In the genomic region with DNA sequence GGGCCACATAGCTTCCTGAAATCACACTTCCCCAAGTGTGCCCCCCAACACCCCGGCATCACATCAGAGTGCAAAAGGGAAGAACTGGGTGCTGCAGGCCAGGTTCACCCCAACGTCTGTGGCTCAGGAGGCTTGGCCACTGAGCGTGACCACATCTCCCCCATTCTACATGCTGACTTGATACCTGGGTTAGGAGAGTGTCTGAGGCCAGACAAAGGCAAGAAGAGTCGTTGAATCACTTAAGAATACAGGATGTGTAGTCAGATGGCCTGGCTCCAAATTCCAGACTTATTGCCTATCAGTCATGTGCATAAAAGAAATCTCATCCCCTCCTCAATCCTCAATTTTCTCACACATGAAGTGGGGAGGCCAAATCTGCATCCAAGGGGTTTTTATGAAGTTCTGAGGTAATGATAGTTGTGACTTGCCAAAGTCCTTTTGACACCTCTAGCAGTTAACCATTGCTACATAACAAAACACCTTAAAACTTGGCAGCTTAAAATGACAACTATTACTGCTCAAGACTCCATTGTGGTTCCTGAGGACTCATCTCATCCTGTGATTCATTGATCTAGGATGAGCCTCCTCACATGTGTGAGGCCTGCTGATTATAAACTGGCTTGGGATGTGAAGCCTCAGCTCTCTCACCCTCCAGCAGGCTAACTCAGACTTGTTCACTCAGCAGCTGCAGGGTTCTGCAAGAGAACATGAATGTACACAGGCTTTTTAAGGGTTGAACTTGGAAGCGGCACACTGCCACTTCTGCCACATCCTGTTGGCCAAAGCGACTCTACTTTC, we compare ENCODE assay signal across 9 cellular contexts.
DNase-seq lines count a peak whose midpoint lies in the region; ATAC-seq and TF ChIP-seq lines count a peak whose summit lies in the region.
"Had no signal": no experiment of that assay in that cellular context is flagged by ENCODE, and none has a peak within 500 bp of the region (broad histone marks: within the 10 kb centered on the region; RNA-seq: fewer than 3 reads in every experiment).

No MANE protein-coding gene starts in this region.

- no peak overlapping the region for H3K27ac Mint-ChIP-seq in activated CD4-positive, alpha-beta memory T cell treated with anti-CD3 and anti-CD28 coated beads for 36 hours
- H3K27ac Mint-ChIP-seq in activated CD4-positive, alpha-beta memory T cell treated with anti-CD3 and anti-CD28 coated beads, Interleukin-2, amount 10 ng/mL, durations not matched to agents 7 days and 5 days: no peak overlapping the region
- H3K27ac Mint-ChIP-seq in endodermal cell: no peak overlapping the region

- peaks cover 21% of the 10 kb centered on the region for H3K9me3 ChIP-seq in endodermal cell (ENCODE audit: control insufficient read depth, low read length)
- H3K9me3 ChIP-seq in sigmoid colon: no peaks in the 10 kb centered on the region
- H3K9me3 ChIP-seq in A673 (ENCODE audit: low read depth, low read length, poor library complexity, severe bottlenecking): peaks cover 5% of the 10 kb centered on the region
- peaks cover 2% of the 10 kb centered on the region for H3K9me3 ChIP-seq in aorta (ENCODE audit: control insufficient read depth, low read length)

- H3K9me3 Mint-ChIP-seq in activated CD4-positive, alpha-beta memory T cell treated with anti-CD3 and anti-CD28 coated beads for 36 hours: peaks cover 11% of the 10 kb centered on the region
- H3K9me3 Mint-ChIP-seq in activated CD4-positive, alpha-beta memory T cell treated with anti-CD3 and anti-CD28 coated beads, Interleukin-2, amount 10 ng/mL, durations not matched to agents 7 days and 5 days: peaks cover 11% of the 10 kb centered on the region
- H3K9me3 Mint-ChIP-seq in endodermal cell: peaks cover 17% of the 10 kb centered on the region

- H3K27ac ChIP-seq in endodermal cell (ENCODE audit: low read depth, low read length): no peak overlapping the region
- peak overlapping the region in 2 of 4 donors; percentile 55 to 70 for H3K27ac ChIP-seq in sigmoid colon
- H3K27ac ChIP-seq in A673 (ENCODE audit: low read depth, low read length, poor library complexity, severe bottlenecking): no peak overlapping the region
- no peak overlapping the region for H3K27ac ChIP-seq in aorta (ENCODE audit: low read depth in 1 of 2, low read length in 2 of 2)

- peak; percentile 50 for DNase-seq in activated CD4-positive, alpha-beta memory T cell treated with anti-CD3 and anti-CD28 coated beads for 36 hours
- no peak for DNase-seq in activated CD4-positive, alpha-beta memory T cell treated with anti-CD3 and anti-CD28 coated beads, Interleukin-2, amount 10 ng/mL, durations not matched to agents 7 days and 5 days
- DNase-seq in LHCN-M2 (ENCODE audit: low read depth): peak; percentile 94
- peak; percentile 32 for DNase-seq in endodermal cell
- DNase-seq in sigmoid colon: peak; percentile 44
- DNase-seq in A673 (ENCODE audit: low spot score): no peak
- no peak for DNase-seq in aorta
- DNase-seq in DMS114 treated with DMSO at 0.1 percent for 48 hours (lab: John Stamatoyannopoulos, UW; ENCODE audit: unreplicated experiment): no peak
- DNase-seq: stimulated activated naive CD4-positive, alpha-beta T cell had no signal

- no peak for TF ChIP-seq CTCF in endodermal cell (conservative IDR thresholded peaks at IDR 0.05)
- TF ChIP-seq CTCF in sigmoid colon (IDR thresholded peaks at IDR 0.05): no peak
- no peak for TF ChIP-seq CTCF in A673 (conservative IDR thresholded peaks at IDR 0.05; ENCODE audit: low read depth, low read length)

- BruUV-seq in A673 (replicated peaks; lab: Mats Ljungman, UMichigan): no TSS peak

- no peak for ATAC-seq in aorta (ENCODE audit: low FRiP score)

- H3K36me3 ChIP-seq in endodermal cell (ENCODE audit: control insufficient read depth, insufficient read depth, low read length) (no peaks in the 10 kb centered on the region), sigmoid colon (no peaks in the 10 kb centered on the region), A673 (ENCODE audit: insufficient read depth, low read length, poor library complexity, severe bottlenecking) (no peaks in the 10 kb centered on the region), aorta (ENCODE audit: control insufficient read depth in 1 of 2, insufficient read depth in 2 of 2, low read length in 1 of 2) (no peaks in the 10 kb centered on the region)

- peaks cover 20% of the 10 kb centered on the region for H3K4me1 Mint-ChIP-seq in activated CD4-positive, alpha-beta memory T cell treated with anti-CD3 and anti-CD28 coated beads for 36 hours (ENCODE audit: low read depth)
- peaks cover 14% of the 10 kb centered on the region for H3K4me1 Mint-ChIP-seq in activated CD4-positive, alpha-beta memory T cell treated with anti-CD3 and anti-CD28 coated beads, Interleukin-2, amount 10 ng/mL, durations not matched to agents 7 days and 5 days
- no peaks in the 10 kb centered on the region for H3K4me1 Mint-ChIP-seq in endodermal cell

- no peak overlapping the region for H3K4me3 ChIP-seq in endodermal cell (ENCODE audit: low read length)
- no peak overlapping the region for H3K4me3 ChIP-seq in sigmoid colon
- H3K4me3 ChIP-seq in A673 (ENCODE audit: low read depth, low read length, poor library complexity, severe bottlenecking): no peak overlapping the region
- no peak overlapping the region for H3K4me3 ChIP-seq in aorta (ENCODE audit: low read length in 2 of 2)

- POLR2A ChIA-PET in activated CD4-positive, alpha-beta memory T cell treated with anti-CD3 and anti-CD28 coated beads for 36 hours (lab: Charles Lee): interaction anchor here (0.6 kb wide), 1 partner anchor 22 kb away, joined by 3 read pairs; no protein-coding TSS in a partner anchor
- POLR2A ChIA-PET in activated CD4-positive, alpha-beta memory T cell treated with anti-CD3 and anti-CD28 coated beads, Interleukin-2, amount 10 ng/mL, durations not matched to agents 7 days and 5 days (lab: Charles Lee): no interaction called here
- POLR2A ChIA-PET in A673 (lab: Charles Lee; ENCODE audit: low non-redundant PET): no interaction called here

- WGBS in endodermal cell (ENCODE audit: insufficient coverage in 1 of 2, insufficient read length in 1 of 2), 2 experiments: 87 to 95% methylated on average over 2 to 6 of the region's 6 CpGs
- 74 to 88% methylated on average over 6 of the region's 6 CpGs for WGBS in sigmoid colon, 2 donors
- WGBS in aorta, 2 donors: 94 to 95% methylated on average over 6 of the region's 6 CpGs

- H3K4me3 Mint-ChIP-seq in activated CD4-positive, alpha-beta memory T cell treated with anti-CD3 and anti-CD28 coated beads for 36 hours: no peak overlapping the region
- H3K4me3 Mint-ChIP-seq in activated CD4-positive, alpha-beta memory T cell treated with anti-CD3 and anti-CD28 coated beads, Interleukin-2, amount 10 ng/mL, durations not matched to agents 7 days and 5 days: no peak overlapping the region
- no peak overlapping the region for H3K4me3 Mint-ChIP-seq in endodermal cell

- H3K4me1 ChIP-seq in endodermal cell (ENCODE audit: control insufficient read depth, insufficient read depth, low read length) (no peaks in the 10 kb centered on the region), sigmoid colon (peaks cover 0 to 25% (median 20%) of the 10 kb centered on the region in 4 donors), A673 (ENCODE audit: insufficient read depth, low read length, poor library complexity, severe bottlenecking) (peaks cover 9% of the 10 kb centered on the region), aorta (ENCODE audit: control insufficient read depth in 1 of 2, insufficient read depth in 2 of 2, low read length in 2 of 2) (peaks cover 0 to 2% of the 10 kb centered on the region in 2 donors)

- no peak for TF ChIP-seq EP300 in sigmoid colon (IDR thresholded peaks at IDR 0.05)

- H3K9ac ChIP-seq in endodermal cell (ENCODE audit: extremely low read depth, low read length, poor library complexity, severe bottlenecking): no peak overlapping the region

- peaks cover 2% of the 10 kb centered on the region for H3K27me3 Mint-ChIP-seq in activated CD4-positive, alpha-beta memory T cell treated with anti-CD3 and anti-CD28 coated beads for 36 hours
- H3K27me3 Mint-ChIP-seq in activated CD4-positive, alpha-beta memory T cell treated with anti-CD3 and anti-CD28 coated beads, Interleukin-2, amount 10 ng/mL, durations not matched to agents 7 days and 5 days: peaks cover 18% of the 10 kb centered on the region
- H3K27me3 Mint-ChIP-seq in endodermal cell (ENCODE audit: insufficient read depth): peaks cover 24% of the 10 kb centered on the region

- H3K27me3 ChIP-seq in endodermal cell (ENCODE audit: control insufficient read depth, insufficient read depth, low read length, poor library complexity, severe bottlenecking) (peaks cover 20% of the 10 kb centered on the region), sigmoid colon (no peaks in the 10 kb centered on the region), A673 (replicated peaks; ENCODE audit: insufficient read depth, low read depth, low read length, poor library complexity) (no peaks in the 10 kb centered on the region), aorta (ENCODE audit: control insufficient read depth in 1 of 2, insufficient read depth in 2 of 2, low read length in 1 of 2) (no peaks in the 10 kb centered on the region)

- intact Hi-C loops in activated CD4-positive, alpha-beta memory T cell treated with anti-CD3 and anti-CD28 coated beads for 36 hours (cut with micrococcal nuclease): no loop called here
- intact Hi-C loops in sigmoid colon (cut with DNase I) (no loop called here), A673 (cut with micrococcal nuclease; ENCODE audit: unreplicated experiment) (no loop called here), aorta (cut with DNase I) (no loop called here)

- H3K36me3 Mint-ChIP-seq in activated CD4-positive, alpha-beta memory T cell treated with anti-CD3 and anti-CD28 coated beads for 36 hours: peaks cover 3% of the 10 kb centered on the region
- H3K36me3 Mint-ChIP-seq in activated CD4-positive, alpha-beta memory T cell treated with anti-CD3 and anti-CD28 coated beads, Interleukin-2, amount 10 ng/mL, durations not matched to agents 7 days and 5 days (ENCODE audit: low read depth): no peaks in the 10 kb centered on the region
- H3K36me3 Mint-ChIP-seq in endodermal cell (ENCODE audit: low read depth): peaks cover 3% of the 10 kb centered on the region

- CTCF ChIA-PET in activated CD4-positive, alpha-beta memory T cell treated with anti-CD3 and anti-CD28 coated beads for 36 hours (lab: Charles Lee): no interaction called here
- CTCF ChIA-PET in activated CD4-positive, alpha-beta memory T cell treated with anti-CD3 and anti-CD28 coated beads, Interleukin-2, amount 10 ng/mL, durations not matched to agents 7 days and 5 days (lab: Charles Lee): no interaction called here
- CTCF ChIA-PET in A673 (lab: Charles Lee): no interaction called here

- no peak for TF ChIP-seq POLR2A in sigmoid colon (IDR thresholded peaks at IDR 0.05)

Comparison
In these comparisons a context has a peak if more than half of its experiments do, and no peak if none do; other contexts are left out.
1. DNase-seq: peak in activated CD4-positive, alpha-beta memory T cell treated with anti-CD3 and anti-CD28 coated beads for 36 hours (single experiment), LHCN-M2 (single experiment), endodermal cell (single experiment) and sigmoid colon (single experiment); none in activated CD4-positive, alpha-beta memory T cell treated with anti-CD3 and anti-CD28 coated beads, Interleukin-2, amount 10 ng/mL, durations not matched to agents 7 days and 5 days (single experiment), A673 (single experiment), aorta (0 of 2) and DMS114 treated with DMSO at 0.1 percent for 48 hours (single experiment).